10 cellular contexts compared by ENCODE assay signal in the genomic region with DNA sequence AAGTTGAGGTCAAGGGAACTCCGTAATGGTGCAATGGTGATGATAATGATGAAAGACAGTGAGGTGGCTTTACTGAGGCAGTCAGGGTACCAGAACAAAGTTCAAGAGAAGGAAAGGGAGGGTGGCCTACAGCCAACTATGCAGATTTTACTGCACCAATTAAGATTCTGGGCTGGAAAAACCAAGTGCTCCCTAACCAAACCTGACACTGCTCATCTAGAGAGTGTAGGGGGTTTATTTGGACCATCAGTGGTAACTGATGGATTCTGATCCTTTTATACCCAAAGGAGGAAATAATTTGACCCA. TPM values are rescaled to one million over a fixed set of nuclear protein-coding genes. Genes with fewer than 3 reads are reported as not detected.
A peak's percentile ranks its signal among the peaks of the same experiment; 100 is the strongest.
DNase-seq lines count a peak whose midpoint lies in the region; ATAC-seq and TF ChIP-seq lines count a peak whose summit lies in the region.
"Had no signal": no experiment of that assay in that cellular context is flagged by ENCODE, and none has a peak within 500 bp of the region (broad histone marks: within the 10 kb centered on the region; RNA-seq: fewer than 3 reads in every experiment).

No MANE protein-coding gene starts in this region.

- no peaks in the 10 kb centered on the region for H3K27me3 ChIP-seq in HUES6 (ENCODE audit: control insufficient read depth, insufficient read depth, low read length)
- H3K27me3 ChIP-seq in smooth muscle cell (ENCODE audit: low read depth), result no peaks in the 10 kb centered on the region

- H3K4me3 Mint-ChIP-seq in activated naive CD8-positive, alpha-beta T cell, result peak overlapping the region; percentile 83
- peak overlapping the region in 4 of 5 donors; percentile 20 to 45 (median 36) for H3K4me3 Mint-ChIP-seq in immature natural killer cell

- no peaks in the 10 kb centered on the region for H3K9me3 Mint-ChIP-seq in activated naive CD8-positive, alpha-beta T cell (ENCODE audit: low read depth)
- H3K9me3 Mint-ChIP-seq in immature natural killer cell, result peaks cover 0 to 6% (median under 1%) of the 10 kb centered on the region in 6 donors

- no peaks in the 10 kb centered on the region for H3K9me3 ChIP-seq in HUES6 (ENCODE audit: control insufficient read depth, insufficient read depth, low read depth, low read length)
- H3K9me3 ChIP-seq in smooth muscle cell (replicated peaks; ENCODE audit: low read depth), result no peaks in the 10 kb centered on the region
- H3K9me3 ChIP-seq: gastroesophageal sphincter, SJSA1 had no signal

- H3K27me3 Mint-ChIP-seq in activated naive CD8-positive, alpha-beta T cell, result peaks cover 7% of the 10 kb centered on the region
- peaks cover 5 to 31% (median 13%) of the 10 kb centered on the region in 3 donors for H3K27me3 Mint-ChIP-seq in immature natural killer cell (ENCODE audit: low read depth in 3 of 3)

- no peak for TF ChIP-seq CTCF in smooth muscle cell (IDR thresholded peaks at IDR 0.05; ENCODE audit: borderline replicate concordance, insufficient read depth, poor library complexity, severe bottlenecking)

- peak overlapping the region; percentile 11 for H2AFZ ChIP-seq in smooth muscle cell (ENCODE audit: low read depth)

- no peaks in the 10 kb centered on the region for H3K36me3 Mint-ChIP-seq in activated naive CD8-positive, alpha-beta T cell
- H3K36me3 Mint-ChIP-seq in immature natural killer cell, result no peaks in the 10 kb centered on the region

- peaks cover 12% of the 10 kb centered on the region for H3K4me1 Mint-ChIP-seq in activated naive CD8-positive, alpha-beta T cell (ENCODE audit: low read depth)
- H3K4me1 Mint-ChIP-seq in immature natural killer cell, result peaks cover 9 to 18% of the 10 kb centered on the region in 2 donors

- H3K4me2 ChIP-seq in smooth muscle cell, result peak overlapping the region; percentile 94

- peak overlapping the region; percentile 81 for H3K4me3 ChIP-seq in HUES6 (ENCODE audit: low read depth, low read length)
- peak overlapping the region; percentile 70 for H3K4me3 ChIP-seq in smooth muscle cell
- H3K4me3 ChIP-seq: SJSA1 had no signal

- H3K9ac ChIP-seq in HUES6 (ENCODE audit: low read length), result peak overlapping the region; percentile 58
- no peak overlapping the region for H3K9ac ChIP-seq in smooth muscle cell (ENCODE audit: low read depth)

- DNase-seq in immature natural killer cell, result no peak
- no peak for DNase-seq in smooth muscle cell (lab: John Stamatoyannopoulos, UW; ENCODE audit: unreplicated experiment)
- DNase-seq in SKM-1 treated with dmso at 0.1 percent for 144 hours (lab: John Stamatoyannopoulos, UW; ENCODE audit: unreplicated experiment), result no peak
- DNase-seq in dermis blood vessel endothelial cell, result no peak

- ATAC-seq in GM18909 (IDR thresholded peaks at IDR 0.05; ENCODE audit: poor library complexity, unreplicated experiment), result no peak
- ATAC-seq: gastroesophageal sphincter had no signal

- H3K4me1 ChIP-seq in HUES6 (ENCODE audit: control insufficient read depth, insufficient read depth, low read length) (peaks cover 11% of the 10 kb centered on the region; the same call in 1 of the 2 replicates), smooth muscle cell (ENCODE audit: low read depth) (peaks cover 7% of the 10 kb centered on the region)
- H3K4me1 ChIP-seq: SJSA1 had no signal

- no peaks in the 10 kb centered on the region for H4K20me1 ChIP-seq in smooth muscle cell (ENCODE audit: low read depth)

- H3F3A ChIP-seq in smooth muscle cell (ENCODE audit: low read depth), result no peaks in the 10 kb centered on the region

- H3K36me3 ChIP-seq in HUES6 (ENCODE audit: control insufficient read depth, insufficient read depth, low read length) (no peaks in the 10 kb centered on the region), smooth muscle cell (ENCODE audit: low read depth) (no peaks in the 10 kb centered on the region)
- H3K36me3 ChIP-seq: gastroesophageal sphincter, SJSA1 had no signal

- 35% methylated on average over 1 of the region's 1 CpG for WGBS in smooth muscle cell (ENCODE audit: low lambda C conversion rate)

- H3K27ac ChIP-seq in HUES6 (ENCODE audit: low read depth, low read length) (no peak overlapping the region), smooth muscle cell (ENCODE audit: low read depth) (no peak overlapping the region)
- H3K27ac ChIP-seq: gastroesophageal sphincter, SJSA1 had no signal

- H3K27ac Mint-ChIP-seq in activated naive CD8-positive, alpha-beta T cell, result no peak overlapping the region
- H3K27ac Mint-ChIP-seq in immature natural killer cell, result no peak overlapping the region

- no peaks in the 10 kb centered on the region for H3K79me2 ChIP-seq in smooth muscle cell (ENCODE audit: low read depth)

RNA-seq across cellular contexts. Expression of gene LRRC9, which starts 0.4 kb away (rescaled TPM):
- polyA plus RNA-seq in immature natural killer cell (not detected), smooth muscle cell (not detected in 2 replicates)
- total RNA-seq in smooth muscle cell (0.04 TPM in 1 of 2 replicates, not detected in the other), dermis blood vessel endothelial cell (not detected in 2 replicates)
- total RNA-seq: gastroesophageal sphincter, left lobe of liver, SJSA1 had no signal

RNA-seq across cellular contexts. Expression of gene RTN1, which starts 49.8 kb away (rescaled TPM):
- polyA plus RNA-seq in immature natural killer cell (1 to 10 TPM in 1 of 3 donors, under 1 TPM in 2; 0.56 to 5.1 (median 0.90) TPM), smooth muscle cell (not detected in 2 replicates)
- total RNA-seq in smooth muscle cell (not detected in 2 replicates), dermis blood vessel endothelial cell (not detected in 2 replicates)
